Comparison of ENCODE assay signal across 1 cellular context in the genomic region with DNA sequence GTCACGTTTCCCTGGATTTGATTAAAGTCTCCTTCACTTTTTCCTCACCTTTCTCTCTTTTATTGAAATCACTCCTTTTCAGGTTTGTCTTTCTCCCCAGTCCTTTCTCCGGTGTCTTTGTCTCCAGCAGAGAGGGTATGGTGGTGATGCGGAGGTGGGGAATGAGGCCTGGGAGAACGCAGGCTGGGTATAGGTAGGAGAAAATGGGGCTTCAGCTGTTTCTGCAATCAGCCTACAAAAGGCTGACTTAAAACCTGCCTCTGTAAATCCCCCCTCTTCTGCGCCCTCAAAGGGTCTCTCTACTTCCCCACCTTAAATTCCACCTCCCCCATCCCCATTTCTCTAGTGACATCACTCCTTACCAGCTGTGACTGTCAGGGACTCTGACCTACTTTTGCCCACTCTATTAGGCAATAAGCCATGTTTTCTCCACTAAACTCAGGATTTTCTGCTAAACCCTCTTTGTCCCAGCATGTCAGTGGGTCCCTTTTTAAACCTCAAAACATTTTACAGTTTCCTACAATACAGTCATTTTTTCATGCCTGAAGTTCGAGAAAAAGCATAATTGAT.
TF ChIP-seq lines count a peak whose summit lies in the region.

No MANE protein-coding gene starts in this region.

TF ChIP-seq in WTC11, 78 proteins besides CTCF, POLR2A, EP300 and RAD21 (continued from another document):
- TF ChIP-seq, protein P1, sequence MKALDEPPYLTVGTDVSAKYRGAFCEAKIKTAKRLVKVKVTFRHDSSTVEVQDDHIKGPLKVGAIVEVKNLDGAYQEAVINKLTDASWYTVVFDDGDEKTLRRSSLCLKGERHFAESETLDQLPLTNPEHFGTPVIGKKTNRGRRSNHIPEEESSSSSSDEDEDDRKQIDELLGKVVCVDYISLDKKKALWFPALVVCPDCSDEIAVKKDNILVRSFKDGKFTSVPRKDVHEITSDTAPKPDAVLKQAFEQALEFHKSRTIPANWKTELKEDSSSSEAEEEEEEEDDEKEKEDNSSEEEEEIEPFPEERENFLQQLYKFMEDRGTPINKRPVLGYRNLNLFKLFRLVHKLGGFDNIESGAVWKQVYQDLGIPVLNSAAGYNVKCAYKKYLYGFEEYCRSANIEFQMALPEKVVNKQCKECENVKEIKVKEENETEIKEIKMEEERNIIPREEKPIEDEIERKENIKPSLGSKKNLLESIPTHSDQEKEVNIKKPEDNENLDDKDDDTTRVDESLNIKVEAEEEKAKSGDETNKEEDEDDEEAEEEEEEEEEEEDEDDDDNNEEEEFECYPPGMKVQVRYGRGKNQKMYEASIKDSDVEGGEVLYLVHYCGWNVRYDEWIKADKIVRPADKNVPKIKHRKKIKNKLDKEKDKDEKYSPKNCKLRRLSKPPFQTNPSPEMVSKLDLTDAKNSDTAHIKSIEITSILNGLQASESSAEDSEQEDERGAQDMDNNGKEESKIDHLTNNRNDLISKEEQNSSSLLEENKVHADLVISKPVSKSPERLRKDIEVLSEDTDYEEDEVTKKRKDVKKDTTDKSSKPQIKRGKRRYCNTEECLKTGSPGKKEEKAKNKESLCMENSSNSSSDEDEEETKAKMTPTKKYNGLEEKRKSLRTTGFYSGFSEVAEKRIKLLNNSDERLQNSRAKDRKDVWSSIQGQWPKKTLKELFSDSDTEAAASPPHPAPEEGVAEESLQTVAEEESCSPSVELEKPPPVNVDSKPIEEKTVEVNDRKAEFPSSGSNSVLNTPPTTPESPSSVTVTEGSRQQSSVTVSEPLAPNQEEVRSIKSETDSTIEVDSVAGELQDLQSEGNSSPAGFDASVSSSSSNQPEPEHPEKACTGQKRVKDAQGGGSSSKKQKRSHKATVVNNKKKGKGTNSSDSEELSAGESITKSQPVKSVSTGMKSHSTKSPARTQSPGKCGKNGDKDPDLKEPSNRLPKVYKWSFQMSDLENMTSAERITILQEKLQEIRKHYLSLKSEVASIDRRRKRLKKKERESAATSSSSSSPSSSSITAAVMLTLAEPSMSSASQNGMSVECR (CRISPR knock-in tag; IDR thresholded peaks at IDR 0.05; ENCODE audit: borderline replicate concordance), result no peak
- TF ChIP-seq NFATC4 (CRISPR knock-in tag; IDR thresholded peaks at IDR 0.05), result no peak
- no peak for TF ChIP-seq MAX (CRISPR knock-in tag; IDR thresholded peaks at IDR 0.05)
- no peak for TF ChIP-seq JUN (CRISPR knock-in tag; IDR thresholded peaks at IDR 0.05)
- no peak for TF ChIP-seq ZNF416 (CRISPR knock-in tag; IDR thresholded peaks at IDR 0.05)
- TF ChIP-seq, protein P2, sequence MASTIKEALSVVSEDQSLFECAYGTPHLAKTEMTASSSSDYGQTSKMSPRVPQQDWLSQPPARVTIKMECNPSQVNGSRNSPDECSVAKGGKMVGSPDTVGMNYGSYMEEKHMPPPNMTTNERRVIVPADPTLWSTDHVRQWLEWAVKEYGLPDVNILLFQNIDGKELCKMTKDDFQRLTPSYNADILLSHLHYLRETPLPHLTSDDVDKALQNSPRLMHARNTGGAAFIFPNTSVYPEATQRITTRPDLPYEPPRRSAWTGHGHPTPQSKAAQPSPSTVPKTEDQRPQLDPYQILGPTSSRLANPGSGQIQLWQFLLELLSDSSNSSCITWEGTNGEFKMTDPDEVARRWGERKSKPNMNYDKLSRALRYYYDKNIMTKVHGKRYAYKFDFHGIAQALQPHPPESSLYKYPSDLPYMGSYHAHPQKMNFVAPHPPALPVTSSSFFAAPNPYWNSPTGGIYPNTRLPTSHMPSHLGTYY (CRISPR knock-in tag; IDR thresholded peaks at IDR 0.05), result no peak
- no peak for TF ChIP-seq GABPB1 (CRISPR knock-in tag; IDR thresholded peaks at IDR 0.05)
- TF ChIP-seq, protein P3, sequence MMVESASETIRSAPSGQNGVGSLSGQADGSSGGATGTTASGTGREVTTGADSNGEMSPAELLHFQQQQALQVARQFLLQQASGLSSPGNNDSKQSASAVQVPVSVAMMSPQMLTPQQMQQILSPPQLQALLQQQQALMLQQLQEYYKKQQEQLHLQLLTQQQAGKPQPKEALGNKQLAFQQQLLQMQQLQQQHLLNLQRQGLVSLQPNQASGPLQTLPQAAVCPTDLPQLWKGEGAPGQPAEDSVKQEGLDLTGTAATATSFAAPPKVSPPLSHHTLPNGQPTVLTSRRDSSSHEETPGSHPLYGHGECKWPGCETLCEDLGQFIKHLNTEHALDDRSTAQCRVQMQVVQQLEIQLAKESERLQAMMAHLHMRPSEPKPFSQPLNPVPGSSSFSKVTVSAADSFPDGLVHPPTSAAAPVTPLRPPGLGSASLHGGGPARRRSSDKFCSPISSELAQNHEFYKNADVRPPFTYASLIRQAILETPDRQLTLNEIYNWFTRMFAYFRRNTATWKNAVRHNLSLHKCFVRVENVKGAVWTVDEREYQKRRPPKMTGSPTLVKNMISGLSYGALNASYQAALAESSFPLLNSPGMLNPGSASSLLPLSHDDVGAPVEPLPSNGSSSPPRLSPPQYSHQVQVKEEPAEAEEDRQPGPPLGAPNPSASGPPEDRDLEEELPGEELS (CRISPR knock-in tag; IDR thresholded peaks at IDR 0.05), result no peak
- no peak for TF ChIP-seq FOXP1 (CRISPR knock-in tag; IDR thresholded peaks at IDR 0.05; ENCODE audit: borderline replicate concordance)
- TF ChIP-seq, protein P4, sequence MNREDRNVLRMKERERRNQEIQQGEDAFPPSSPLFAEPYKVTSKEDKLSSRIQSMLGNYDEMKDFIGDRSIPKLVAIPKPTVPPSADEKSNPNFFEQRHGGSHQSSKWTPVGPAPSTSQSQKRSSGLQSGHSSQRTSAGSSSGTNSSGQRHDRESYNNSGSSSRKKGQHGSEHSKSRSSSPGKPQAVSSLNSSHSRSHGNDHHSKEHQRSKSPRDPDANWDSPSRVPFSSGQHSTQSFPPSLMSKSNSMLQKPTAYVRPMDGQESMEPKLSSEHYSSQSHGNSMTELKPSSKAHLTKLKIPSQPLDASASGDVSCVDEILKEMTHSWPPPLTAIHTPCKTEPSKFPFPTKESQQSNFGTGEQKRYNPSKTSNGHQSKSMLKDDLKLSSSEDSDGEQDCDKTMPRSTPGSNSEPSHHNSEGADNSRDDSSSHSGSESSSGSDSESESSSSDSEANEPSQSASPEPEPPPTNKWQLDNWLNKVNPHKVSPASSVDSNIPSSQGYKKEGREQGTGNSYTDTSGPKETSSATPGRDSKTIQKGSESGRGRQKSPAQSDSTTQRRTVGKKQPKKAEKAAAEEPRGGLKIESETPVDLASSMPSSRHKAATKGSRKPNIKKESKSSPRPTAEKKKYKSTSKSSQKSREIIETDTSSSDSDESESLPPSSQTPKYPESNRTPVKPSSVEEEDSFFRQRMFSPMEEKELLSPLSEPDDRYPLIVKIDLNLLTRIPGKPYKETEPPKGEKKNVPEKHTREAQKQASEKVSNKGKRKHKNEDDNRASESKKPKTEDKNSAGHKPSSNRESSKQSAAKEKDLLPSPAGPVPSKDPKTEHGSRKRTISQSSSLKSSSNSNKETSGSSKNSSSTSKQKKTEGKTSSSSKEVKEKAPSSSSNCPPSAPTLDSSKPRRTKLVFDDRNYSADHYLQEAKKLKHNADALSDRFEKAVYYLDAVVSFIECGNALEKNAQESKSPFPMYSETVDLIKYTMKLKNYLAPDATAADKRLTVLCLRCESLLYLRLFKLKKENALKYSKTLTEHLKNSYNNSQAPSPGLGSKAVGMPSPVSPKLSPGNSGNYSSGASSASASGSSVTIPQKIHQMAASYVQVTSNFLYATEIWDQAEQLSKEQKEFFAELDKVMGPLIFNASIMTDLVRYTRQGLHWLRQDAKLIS (CRISPR knock-in tag; IDR thresholded peaks at IDR 0.05; ENCODE audit: borderline replicate concordance), result no peak
- no peak for TF ChIP-seq ETV6 (CRISPR knock-in tag; IDR thresholded peaks at IDR 0.05)
